ENCODE assay signal across 15 cellular contexts in genomic region chr17:82589851-82590180, GRCh38. TPM values are rescaled to one million over a fixed set of nuclear protein-coding genes. Genes with fewer than 3 reads are reported as not detected.
A peak's percentile ranks its signal among the peaks of the same experiment; 100 is the strongest.
DNase-seq lines count a peak whose midpoint lies in the region; ATAC-seq and TF ChIP-seq lines count a peak whose summit lies in the region.
"Had no signal": no experiment of that assay in that cellular context is flagged by ENCODE, and none has a peak within 500 bp of the region (broad histone marks: within the 10 kb centered on the region; RNA-seq: fewer than 3 reads in every experiment).

No MANE protein-coding gene starts in this region.

- intact Hi-C loops in activated B cell treated with CpG ODN at 0.5 μM for 24 hours (cut with micrococcal nuclease): no loop called here

- CTCF ChIA-PET in activated B cell treated with CpG ODN at 0.5 μM for 24 hours (lab: Charles Lee): no interaction called here

- DNase-seq in activated T-cell treated with anti-CD3 and anti-CD28 coated beads, Interleukin-2, amount 50 U/mL, for 24 hours: no peak
- DNase-seq in activated T-cell treated with anti-CD3 and anti-CD28 coated beads for 4 hours (no peak), activated B cell treated with CpG ODN at 0.5 μM for 24 hours (no peak), glutamatergic neuron (no peak), hepatic stellate cell (ENCODE audit: low spot score) (no peak), ACHN (no peak)
- DNase-seq: adrenal gland, heart right ventricle, NCI-H1436 treated with DMSO at 0.1 percent for 48 hours, SK-N-SH had no signal

- TF ChIP-seq CTCF in activated B cell treated with CpG ODN at 0.5 μM for 24 hours (IDR thresholded peaks at IDR 0.05) (no peak), glutamatergic neuron (IDR thresholded peaks at IDR 0.05; ENCODE audit: partially characterized antibody, unreplicated experiment) (no peak)

- POLR2A ChIA-PET in activated B cell treated with CpG ODN at 0.5 μM for 24 hours (lab: Charles Lee): no interaction called here

- ATAC-seq in activated B cell treated with CpG ODN at 0.5 μM for 24 hours (ENCODE audit: low read depth): no peak
- no peak for ATAC-seq in stimulated activated memory B cell treated with anti-CD40 and anti-IgM and Interleukin-4, amounts not matched to agents 10 μg/mL and 1 μg/mL and 100 μg/mL, for 72 hours
- ATAC-seq in HG02870 (IDR thresholded peaks at IDR 0.05; ENCODE audit: unreplicated experiment): no peak
- ATAC-seq: Panc1 had no signal

- H3K9me3 Mint-ChIP-seq in activated T-cell treated with anti-CD3 and anti-CD28 coated beads, Interleukin-2, amount 50 U/mL, for 24 hours: no peaks in the 10 kb centered on the region
- no peaks in the 10 kb centered on the region for H3K9me3 Mint-ChIP-seq in activated B cell treated with CpG ODN at 0.5 μM for 24 hours
- H3K9me3 Mint-ChIP-seq in glutamatergic neuron (ENCODE audit: unreplicated experiment): peaks cover 11% of the 10 kb centered on the region
- H3K9me3 Mint-ChIP-seq in stimulated activated memory B cell treated with anti-CD40 and anti-IgM and Interleukin-4, amounts not matched to agents 10 μg/mL and 1 μg/mL and 100 μg/mL, for 72 hours: no peaks in the 10 kb centered on the region
- H3K9me3 Mint-ChIP-seq: activated T-helper 2 cell treated with anti-CD3 and anti-CD28 coated beads, Interferon-gamma antibody, Interleukin-2, Interleukin-4, amounts not matched to agents 10 μg/mL and 5 μg/mL and 100 μg/mL, durations not matched to agents 14 hours and 24 hours and 36 hours; nephron had no signal

- peak overlapping the region; percentile 59 for H3K27ac Mint-ChIP-seq in activated T-cell treated with anti-CD3 and anti-CD28 coated beads, Interleukin-2, amount 50 U/mL, for 24 hours
- H3K27ac Mint-ChIP-seq in activated B cell treated with CpG ODN at 0.5 μM for 24 hours (peak overlapping the region; percentile 59), glutamatergic neuron (ENCODE audit: unreplicated experiment) (peak overlapping the region; percentile 66)
- H3K27ac Mint-ChIP-seq in stimulated activated memory B cell treated with anti-CD40 and anti-IgM and Interleukin-4, amounts not matched to agents 10 μg/mL and 1 μg/mL and 100 μg/mL, for 72 hours: peak overlapping the region; percentile 87

- in situ Hi-C loops in ACHN (cut with HindIII; ENCODE audit: low pct_ligation_motif_present, low pct_unique_long_range_greater_than_20kb, low sequenced_read_pairs): no loop called here

- no peak overlapping the region for H3K4me3 Mint-ChIP-seq in activated T-cell treated with anti-CD3 and anti-CD28 coated beads, Interleukin-2, amount 50 U/mL, for 24 hours
- H3K4me3 Mint-ChIP-seq in activated B cell treated with CpG ODN at 0.5 μM for 24 hours (no peak overlapping the region), glutamatergic neuron (ENCODE audit: unreplicated experiment) (no peak overlapping the region)
- H3K4me3 Mint-ChIP-seq in stimulated activated memory B cell treated with anti-CD40 and anti-IgM and Interleukin-4, amounts not matched to agents 10 μg/mL and 1 μg/mL and 100 μg/mL, for 72 hours: no peak overlapping the region
- H3K4me3 Mint-ChIP-seq: nephron had no signal

- peaks cover 71% of the 10 kb centered on the region for H3K36me3 Mint-ChIP-seq in activated T-cell treated with anti-CD3 and anti-CD28 coated beads, Interleukin-2, amount 50 U/mL, for 24 hours (ENCODE audit: low read depth)
- H3K36me3 Mint-ChIP-seq in activated B cell treated with CpG ODN at 0.5 μM for 24 hours (ENCODE audit: low read depth): peaks cover 24% of the 10 kb centered on the region
- no peaks in the 10 kb centered on the region for H3K36me3 Mint-ChIP-seq in glutamatergic neuron (ENCODE audit: unreplicated experiment)
- peaks cover 29% of the 10 kb centered on the region for H3K36me3 Mint-ChIP-seq in stimulated activated memory B cell treated with anti-CD40 and anti-IgM and Interleukin-4, amounts not matched to agents 10 μg/mL and 1 μg/mL and 100 μg/mL, for 72 hours

- no peaks in the 10 kb centered on the region for H3K27me3 Mint-ChIP-seq in activated T-cell treated with anti-CD3 and anti-CD28 coated beads, Interleukin-2, amount 50 U/mL, for 24 hours
- H3K27me3 Mint-ChIP-seq in activated B cell treated with CpG ODN at 0.5 μM for 24 hours (no peaks in the 10 kb centered on the region), glutamatergic neuron (ENCODE audit: unreplicated experiment) (peaks cover 12% of the 10 kb centered on the region)
- no peaks in the 10 kb centered on the region for H3K27me3 Mint-ChIP-seq in stimulated activated memory B cell treated with anti-CD40 and anti-IgM and Interleukin-4, amounts not matched to agents 10 μg/mL and 1 μg/mL and 100 μg/mL, for 72 hours

- H3K4me1 Mint-ChIP-seq in activated T-cell treated with anti-CD3 and anti-CD28 coated beads, Interleukin-2, amount 50 U/mL, for 24 hours (ENCODE audit: low read depth): peaks cover 60% of the 10 kb centered on the region
- H3K4me1 Mint-ChIP-seq in activated B cell treated with CpG ODN at 0.5 μM for 24 hours: peaks cover 51% of the 10 kb centered on the region
- peaks cover 17% of the 10 kb centered on the region for H3K4me1 Mint-ChIP-seq in glutamatergic neuron (ENCODE audit: low read depth, unreplicated experiment)
- peaks cover 46% of the 10 kb centered on the region for H3K4me1 Mint-ChIP-seq in stimulated activated memory B cell treated with anti-CD40 and anti-IgM and Interleukin-4, amounts not matched to agents 10 μg/mL and 1 μg/mL and 100 μg/mL, for 72 hours

RNA-seq across cellular contexts. Expression of gene WDR45B, which starts 58.4 kb away (rescaled TPM):
- total RNA-seq in activated B cell treated with CpG ODN at 0.5 μM for 24 hours (48.3 and 51.2 TPM in 2 replicates), glutamatergic neuron (ENCODE audit: unreplicated experiment) (60.4 TPM)
